In genomic region chr6:158521759-158522158, GRCh38 we compare ENCODE assay signal across 22 cellular contexts.
"Had no signal": no experiment of that assay in that cellular context is flagged by ENCODE, and none has a peak within 500 bp of the region (broad histone marks: within the 10 kb centered on the region; RNA-seq: fewer than 3 reads in every experiment).

No MANE protein-coding gene starts in this region.

- H3K27me3 ChIP-seq: ovary, right atrium auricular region, testis had no signal

- DNase-seq: hippocampal formation; kidney glomerular epithelial cell; left cardiac atrium; natural killer cell; ovary; stimulated activated CD4-positive, alpha-beta T cell treated with anti-CD3 and anti-CD28 coated beads, Interleukin-12 subunit alpha, Interleukin-12 subunit beta, amount 100 ng/mL, for 4 hours; stimulated activated CD4-positive, alpha-beta T cell treated with anti-CD3 and anti-CD28 coated beads, Interleukin-15, amount 100 ng/mL, for 24 hours; stimulated activated CD4-positive, alpha-beta T cell treated with anti-CD3 and anti-CD28 coated beads, Interleukin-2, amount 100 ng/mL, for 24 hours; stimulated activated CD4-positive, alpha-beta T cell treated with anti-CD3 and anti-CD28 coated beads, Interleukin-4, amount 100 ng/mL, for 1 hour; stimulated activated naive B cell treated with anti-CD40 and anti-IgM and Interleukin-4, amounts not matched to agents 10 μg/mL and 1 μg/mL and 100 μg/mL, for 72 hours; stimulated activated naive CD8-positive, alpha-beta T cell treated with anti-CD3 and anti-CD28 coated beads, Interleukin-15, Interleukin-2, amounts not matched to agents 100 U/mL and 50 U/mL, for 24 hours; stomach; testis; thyroid gland; transverse colon had no signal

- H3K9me3 ChIP-seq: ovary, testis, thyroid gland, upper lobe of left lung had no signal

- H3K27ac Mint-ChIP-seq: memory B cell; natural killer cell; progenitor cell of endocrine pancreas; stimulated activated naive B cell treated with anti-CD40 and anti-IgM and Interleukin-4, amounts not matched to agents 10 μg/mL and 1 μg/mL and 100 μg/mL, for 72 hours had no signal

- H3K36me3 ChIP-seq: ovary, right atrium auricular region, stomach, thyroid gland, transverse colon, upper lobe of left lung had no signal

- H3K36me3 Mint-ChIP-seq: memory B cell; natural killer cell; stimulated activated naive B cell treated with anti-CD40 and anti-IgM and Interleukin-4, amounts not matched to agents 10 μg/mL and 1 μg/mL and 100 μg/mL, for 72 hours had no signal

- H3K4me3 ChIP-seq: ovary, right atrium auricular region, skin epidermis, stomach, testis, thyroid gland, transverse colon, upper lobe of left lung had no signal

- ATAC-seq: left cardiac atrium; left lobe of liver; natural killer cell; sciatic nerve; stimulated activated naive B cell treated with anti-CD40 and anti-IgM and Interleukin-4, amounts not matched to agents 10 μg/mL and 1 μg/mL and 100 μg/mL, for 72 hours; stimulated activated naive CD8-positive, alpha-beta T cell treated with anti-CD3 and anti-CD28 coated beads, Interleukin-15, Interleukin-2, amounts not matched to agents 100 U/mL and 50 U/mL, for 24 hours had no signal

- H3K4me1 ChIP-seq: testis had no signal

- H3K27ac ChIP-seq: ovary, right atrium auricular region, skin epidermis, stomach, testis, thyroid gland, transverse colon had no signal

- H3K9me3 Mint-ChIP-seq: memory B cell, natural killer cell had no signal

- H3K4me3 Mint-ChIP-seq: memory B cell; natural killer cell; stimulated activated naive B cell treated with anti-CD40 and anti-IgM and Interleukin-4, amounts not matched to agents 10 μg/mL and 1 μg/mL and 100 μg/mL, for 72 hours had no signal
